In the genomic region with DNA sequence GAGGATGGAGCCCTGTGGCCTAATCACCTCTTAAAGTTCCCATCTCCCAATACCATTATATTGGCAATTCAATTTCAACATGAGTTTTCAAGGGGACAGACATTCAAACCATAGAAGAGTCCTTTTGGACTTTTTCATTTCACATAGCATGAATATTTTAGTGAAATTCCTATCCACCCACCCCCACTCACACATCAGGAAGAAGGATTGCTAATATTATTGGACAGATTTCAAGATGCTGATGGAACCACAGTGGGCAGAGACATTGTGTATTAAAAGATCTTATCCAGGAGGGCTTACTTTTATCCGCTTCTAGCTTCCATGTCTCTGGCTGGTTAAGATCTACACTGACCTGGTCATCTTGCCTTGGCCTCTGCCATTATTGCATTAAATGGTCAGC, we compare ENCODE assay signal across 14 cellular contexts.
DNase-seq lines count a peak whose midpoint lies in the region; ATAC-seq and TF ChIP-seq lines count a peak whose summit lies in the region.
"Had no signal": no experiment of that assay in that cellular context is flagged by ENCODE, and none has a peak within 500 bp of the region (broad histone marks: within the 10 kb centered on the region; RNA-seq: fewer than 3 reads in every experiment).

No MANE protein-coding gene starts in this region.

- ATAC-seq in GM18520 (IDR thresholded peaks at IDR 0.05; ENCODE audit: unreplicated experiment) = no peak
- ATAC-seq: GM12878 had no signal

- H3K4me3 ChIP-seq in fibroblast of mammary gland (ENCODE audit: control insufficient read depth, low read depth, low read length) = no peak overlapping the region
- H3K4me3 ChIP-seq: BLaER1 treated with 17β-estradiol and CSF1 and Interleukin-3, amounts not matched to agents 10 nM and 100 nM; GM12878 had no signal

- DNase-seq in EL (peak; percentile 42), NCI-H226 (peak; percentile 29), fibroblast of mammary gland (ENCODE audit: low read depth) (peak; percentile 15), KG1 (lab: John Stamatoyannopoulos, UW) (no peak)
- DNase-seq in stimulated activated CD4-positive, alpha-beta T cell treated with anti-CD3 and anti-CD28 coated beads, Interleukin-4, amount 100 ng/mL, for 24 hours = no peak
- DNase-seq in NK-92 treated with Interleukin-12 subunit alpha and Interleukin-12 subunit beta, amount 100 ng/mL, for 24 hours (lab: John Stamatoyannopoulos, UW) = no peak
- DNase-seq: AML-193; CD4-positive, CD25-positive, alpha-beta regulatory T cell; DMS53; GOT3; H9 had no signal

- TF ChIP-seq CTCF in fibroblast of mammary gland (conservative IDR thresholded peaks at IDR 0.05; ENCODE audit: control insufficient read depth, insufficient read depth, low read depth, low read length) = no peak

Comparison
In these comparisons a context has a peak if more than half of its experiments do, and no peak if none do; other contexts are left out.
1. DNase-seq: peak in EL (single experiment), NCI-H226 (single experiment) and fibroblast of mammary gland (single experiment); none in stimulated activated CD4-positive, alpha-beta T cell treated with anti-CD3 and anti-CD28 coated beads, Interleukin-4, amount 100 ng/mL, for 24 hours (single experiment), NK-92 treated with Interleukin-12 subunit alpha and Interleukin-12 subunit beta, amount 100 ng/mL, for 24 hours (single experiment) and KG1 (single experiment).